ENCODE assay signal across 1 cellular context in the genomic region with DNA sequence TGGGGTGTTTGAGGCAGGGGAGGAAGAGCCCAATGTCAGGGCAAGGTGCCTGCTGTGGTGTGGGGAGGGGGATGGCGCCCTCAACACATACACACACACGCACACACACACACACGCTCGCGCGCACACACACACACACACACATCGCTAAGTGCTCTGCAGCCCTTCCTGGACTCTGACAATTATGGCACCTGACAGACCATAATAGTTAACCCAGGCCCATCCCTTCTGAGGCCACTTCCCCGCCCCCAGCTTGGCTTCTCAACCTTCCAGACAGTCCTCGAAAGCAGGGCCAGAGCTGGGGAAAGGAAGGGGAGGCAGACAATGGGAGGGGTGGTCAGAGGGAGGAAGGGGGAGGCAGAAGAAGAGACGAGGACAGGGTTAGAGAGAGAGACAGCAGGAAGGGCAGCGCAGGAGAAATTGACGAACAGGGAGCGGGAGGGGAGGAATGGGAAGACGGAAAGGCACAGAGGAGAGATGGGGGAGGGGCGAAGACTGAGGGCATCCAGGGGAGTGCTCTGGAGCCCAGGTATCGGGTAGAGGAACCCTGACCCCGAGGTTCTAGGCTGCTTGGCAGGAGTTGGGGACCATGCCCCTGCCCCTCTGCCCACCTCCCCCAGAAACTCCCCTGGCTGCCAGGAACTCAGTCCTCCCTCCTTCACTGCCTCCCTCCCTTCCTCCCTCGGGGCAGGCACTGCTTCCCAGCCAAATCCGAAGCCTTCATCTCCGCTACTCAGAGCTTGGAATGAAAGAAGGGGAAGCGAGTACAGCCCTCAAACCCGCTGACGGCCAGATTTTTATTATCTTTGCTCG.
TF ChIP-seq lines count a peak whose summit lies in the region.

No MANE protein-coding gene starts in this region.

TF ChIP-seq in K562, 482 proteins besides CTCF, POLR2A, EP300 and RAD21 (continued from another document):
- TF ChIP-seq, protein P1, sequence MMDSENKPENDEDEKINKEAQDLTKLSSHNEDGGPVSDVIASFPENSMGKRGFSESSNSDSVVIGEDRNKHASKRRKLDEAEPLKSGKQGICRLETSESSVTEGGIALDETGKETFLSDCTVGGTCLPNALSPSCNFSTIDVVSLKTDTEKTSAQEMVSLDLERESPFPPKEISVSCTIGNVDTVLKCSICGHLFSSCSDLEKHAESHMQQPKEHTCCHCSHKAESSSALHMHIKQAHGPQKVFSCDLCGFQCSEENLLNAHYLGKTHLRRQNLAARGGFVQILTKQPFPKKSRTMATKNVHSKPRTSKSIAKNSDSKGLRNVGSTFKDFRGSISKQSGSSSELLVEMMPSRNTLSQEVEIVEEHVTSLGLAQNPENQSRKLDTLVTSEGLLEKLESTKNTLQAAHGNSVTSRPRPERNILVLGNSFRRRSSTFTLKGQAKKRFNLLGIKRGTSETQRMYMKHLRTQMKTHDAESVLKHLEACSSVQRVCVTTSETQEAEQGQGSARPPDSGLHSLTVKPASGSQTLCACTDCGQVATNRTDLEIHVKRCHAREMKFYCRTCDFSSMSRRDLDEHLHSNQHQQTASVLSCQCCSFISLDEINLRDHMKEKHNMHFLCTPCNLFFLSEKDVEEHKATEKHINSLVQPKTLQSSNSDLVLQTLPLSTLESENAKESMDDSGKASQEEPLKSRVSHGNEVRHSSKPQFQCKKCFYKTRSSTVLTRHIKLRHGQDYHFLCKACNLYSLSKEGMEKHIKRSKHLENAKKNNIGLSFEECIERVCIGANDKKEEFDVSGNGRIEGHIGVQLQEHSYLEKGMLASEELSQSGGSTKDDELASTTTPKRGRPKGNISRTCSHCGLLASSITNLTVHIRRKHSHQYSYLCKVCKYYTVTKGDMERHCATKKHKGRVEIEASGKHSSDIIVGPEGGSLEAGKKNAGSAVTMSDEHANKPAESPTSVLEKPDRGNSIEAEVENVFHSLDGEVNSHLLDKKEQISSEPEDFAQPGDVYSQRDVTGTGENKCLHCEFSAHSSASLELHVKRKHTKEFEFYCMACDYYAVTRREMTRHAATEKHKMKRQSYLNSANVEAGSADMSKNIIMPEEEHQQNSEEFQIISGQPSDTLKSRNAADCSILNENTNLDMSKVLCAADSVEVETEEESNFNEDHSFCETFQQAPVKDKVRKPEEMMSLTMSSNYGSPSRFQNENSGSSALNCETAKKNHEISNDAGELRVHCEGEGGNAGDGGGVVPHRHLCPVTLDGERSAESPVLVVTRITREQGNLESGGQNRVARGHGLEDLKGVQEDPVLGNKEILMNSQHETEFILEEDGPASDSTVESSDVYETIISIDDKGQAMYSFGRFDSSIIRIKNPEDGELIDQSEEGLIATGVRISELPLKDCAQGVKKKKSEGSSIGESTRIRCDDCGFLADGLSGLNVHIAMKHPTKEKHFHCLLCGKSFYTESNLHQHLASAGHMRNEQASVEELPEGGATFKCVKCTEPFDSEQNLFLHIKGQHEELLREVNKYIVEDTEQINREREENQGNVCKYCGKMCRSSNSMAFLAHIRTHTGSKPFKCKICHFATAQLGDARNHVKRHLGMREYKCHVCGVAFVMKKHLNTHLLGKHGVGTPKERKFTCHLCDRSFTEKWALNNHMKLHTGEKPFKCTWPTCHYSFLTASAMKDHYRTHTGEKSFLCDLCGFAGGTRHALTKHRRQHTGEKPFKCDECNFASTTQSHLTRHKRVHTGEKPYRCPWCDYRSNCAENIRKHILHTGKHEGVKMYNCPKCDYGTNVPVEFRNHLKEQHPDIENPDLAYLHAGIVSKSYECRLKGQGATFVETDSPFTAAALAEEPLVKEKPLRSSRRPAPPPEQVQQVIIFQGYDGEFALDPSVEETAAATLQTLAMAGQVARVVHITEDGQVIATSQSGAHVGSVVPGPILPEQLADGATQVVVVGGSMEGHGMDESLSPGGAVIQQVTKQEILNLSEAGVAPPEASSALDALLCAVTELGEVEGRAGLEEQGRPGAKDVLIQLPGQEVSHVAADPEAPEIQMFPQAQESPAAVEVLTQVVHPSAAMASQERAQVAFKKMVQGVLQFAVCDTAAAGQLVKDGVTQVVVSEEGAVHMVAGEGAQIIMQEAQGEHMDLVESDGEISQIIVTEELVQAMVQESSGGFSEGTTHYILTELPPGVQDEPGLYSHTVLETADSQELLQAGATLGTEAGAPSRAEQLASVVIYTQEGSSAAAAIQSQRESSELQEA (IDR thresholded peaks at IDR 0.05; ENCODE audit: low read depth) = no peak
- TF ChIP-seq THRAP3 (IDR thresholded peaks at IDR 0.05; ENCODE audit: borderline replicate concordance) = no peak
- no peak for TF ChIP-seq YBX1 (IDR thresholded peaks at IDR 0.05)
- TF ChIP-seq PRPF4 (IDR thresholded peaks at IDR 0.05; ENCODE audit: insufficient read depth, low read depth, low read length, poor library complexity, severe bottlenecking) = no peak
- TF ChIP-seq, protein P2, sequence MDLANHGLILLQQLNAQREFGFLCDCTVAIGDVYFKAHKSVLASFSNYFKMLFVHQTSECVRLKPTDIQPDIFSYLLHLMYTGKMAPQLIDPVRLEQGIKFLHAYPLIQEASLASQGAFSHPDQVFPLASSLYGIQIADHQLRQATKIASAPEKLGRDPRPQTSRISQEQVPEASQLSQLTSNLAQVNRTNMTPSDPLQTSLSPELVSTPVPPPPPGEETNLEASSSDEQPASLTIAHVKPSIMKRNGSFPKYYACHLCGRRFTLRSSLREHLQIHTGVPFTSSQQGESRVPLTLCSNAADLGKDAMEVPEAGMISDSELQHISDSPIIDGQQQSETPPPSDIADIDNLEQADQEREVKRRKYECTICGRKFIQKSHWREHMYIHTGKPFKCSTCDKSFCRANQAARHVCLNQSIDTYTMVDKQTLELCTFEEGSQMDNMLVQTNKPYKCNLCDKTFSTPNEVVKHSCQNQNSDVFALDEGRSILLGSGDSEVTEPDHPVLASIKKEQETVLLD (IDR thresholded peaks at IDR 0.05) = peak; percentile 24; the same call in 1 of the 2 replicates
- no peak for TF ChIP-seq BRD4 (IDR thresholded peaks at IDR 0.05)
- TF ChIP-seq TRIM24 (IDR thresholded peaks at IDR 0.05) = peak; percentile 35 to 54; a peak in 2 of 4 replicates
- TF ChIP-seq HDAC1 (IDR thresholded peaks at IDR 0.05) = peak in 1 of 2 experiments; percentile 48; a peak in 1 of 4 replicates
- 0 out of 2 replicates have a peak, but pooled peaks have one; percentile 20 for TF ChIP-seq EGR1 (conservative IDR thresholded peaks at IDR 0.05)
- no peak for TF ChIP-seq FOXJ2 (tag; IDR thresholded peaks at IDR 0.05)
- no peak for TF ChIP-seq ZNF75A (CRISPR knock-in tag; IDR thresholded peaks at IDR 0.05)
- no peak for TF ChIP-seq DIDO1 (tag; IDR thresholded peaks at IDR 0.05; ENCODE audit: low read depth)
- no peak for TF ChIP-seq SIN3A (IDR thresholded peaks at IDR 0.05; ENCODE audit: borderline replicate concordance in 2 of 2, control insufficient read depth in 1 of 2, low read depth in 2 of 2, low read length in 2 of 2)
- TF ChIP-seq TOE1 (IDR thresholded peaks at IDR 0.05; ENCODE audit: borderline replicate concordance) = peak; percentile 40; the same call in 1 of the 2 replicates
- no peak for TF ChIP-seq TOE1 (CRISPR knock-in tag; IDR thresholded peaks at IDR 0.05; ENCODE audit: borderline replicate concordance, low read depth)
- TF ChIP-seq, protein P3, sequence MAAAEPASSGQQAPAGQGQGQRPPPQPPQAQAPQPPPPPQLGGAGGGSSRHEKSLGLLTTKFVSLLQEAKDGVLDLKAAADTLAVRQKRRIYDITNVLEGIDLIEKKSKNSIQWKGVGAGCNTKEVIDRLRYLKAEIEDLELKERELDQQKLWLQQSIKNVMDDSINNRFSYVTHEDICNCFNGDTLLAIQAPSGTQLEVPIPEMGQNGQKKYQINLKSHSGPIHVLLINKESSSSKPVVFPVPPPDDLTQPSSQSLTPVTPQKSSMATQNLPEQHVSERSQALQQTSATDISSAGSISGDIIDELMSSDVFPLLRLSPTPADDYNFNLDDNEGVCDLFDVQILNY (CRISPR knock-in tag; IDR thresholded peaks at IDR 0.05) = no peak
- TF ChIP-seq ZNF232 (CRISPR knock-in tag; IDR thresholded peaks at IDR 0.05) = no peak
- no peak for TF ChIP-seq PHB (CRISPR knock-in tag; IDR thresholded peaks at IDR 0.05)
- no peak for TF ChIP-seq TARDBP (IDR thresholded peaks at IDR 0.05)
- no peak for TF ChIP-seq RBM15 (IDR thresholded peaks at IDR 0.05; ENCODE audit: insufficient read depth, low read length)
- TF ChIP-seq, protein P4, sequence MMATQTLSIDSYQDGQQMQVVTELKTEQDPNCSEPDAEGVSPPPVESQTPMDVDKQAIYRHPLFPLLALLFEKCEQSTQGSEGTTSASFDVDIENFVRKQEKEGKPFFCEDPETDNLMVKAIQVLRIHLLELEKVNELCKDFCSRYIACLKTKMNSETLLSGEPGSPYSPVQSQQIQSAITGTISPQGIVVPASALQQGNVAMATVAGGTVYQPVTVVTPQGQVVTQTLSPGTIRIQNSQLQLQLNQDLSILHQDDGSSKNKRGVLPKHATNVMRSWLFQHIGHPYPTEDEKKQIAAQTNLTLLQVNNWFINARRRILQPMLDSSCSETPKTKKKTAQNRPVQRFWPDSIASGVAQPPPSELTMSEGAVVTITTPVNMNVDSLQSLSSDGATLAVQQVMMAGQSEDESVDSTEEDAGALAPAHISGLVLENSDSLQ (IDR thresholded peaks at IDR 0.05) = 0 out of 2 replicates have a peak, but pooled peaks have one; percentile 24
- TF ChIP-seq, protein P5, sequence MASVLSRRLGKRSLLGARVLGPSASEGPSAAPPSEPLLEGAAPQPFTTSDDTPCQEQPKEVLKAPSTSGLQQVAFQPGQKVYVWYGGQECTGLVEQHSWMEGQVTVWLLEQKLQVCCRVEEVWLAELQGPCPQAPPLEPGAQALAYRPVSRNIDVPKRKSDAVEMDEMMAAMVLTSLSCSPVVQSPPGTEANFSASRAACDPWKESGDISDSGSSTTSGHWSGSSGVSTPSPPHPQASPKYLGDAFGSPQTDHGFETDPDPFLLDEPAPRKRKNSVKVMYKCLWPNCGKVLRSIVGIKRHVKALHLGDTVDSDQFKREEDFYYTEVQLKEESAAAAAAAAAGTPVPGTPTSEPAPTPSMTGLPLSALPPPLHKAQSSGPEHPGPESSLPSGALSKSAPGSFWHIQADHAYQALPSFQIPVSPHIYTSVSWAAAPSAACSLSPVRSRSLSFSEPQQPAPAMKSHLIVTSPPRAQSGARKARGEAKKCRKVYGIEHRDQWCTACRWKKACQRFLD (CRISPR knock-in tag; IDR thresholded peaks at IDR 0.05) = no peak
- TF ChIP-seq ZNF124 (CRISPR knock-in tag; IDR thresholded peaks at IDR 0.05) = no peak
- TF ChIP-seq U2AF1 (optimal IDR thresholded peaks at IDR 0.05; ENCODE audit: low read depth, low read length) = no peak
- no peak for TF ChIP-seq SAP30 (IDR thresholded peaks at IDR 0.05; ENCODE audit: borderline replicate concordance, insufficient read depth, low read depth, low read length, poor library complexity, severe bottlenecking)
- TF ChIP-seq, protein P6, sequence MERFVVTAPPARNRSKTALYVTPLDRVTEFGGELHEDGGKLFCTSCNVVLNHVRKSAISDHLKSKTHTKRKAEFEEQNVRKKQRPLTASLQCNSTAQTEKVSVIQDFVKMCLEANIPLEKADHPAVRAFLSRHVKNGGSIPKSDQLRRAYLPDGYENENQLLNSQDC (CRISPR knock-in tag; IDR thresholded peaks at IDR 0.05) = no peak
- peak; percentile 27; the same call in 1 of the 2 replicates for TF ChIP-seq NCOA1 (IDR thresholded peaks at IDR 0.05; ENCODE audit: low read depth)
